8 cellular contexts compared by ENCODE assay signal in genomic region chr21:39349211-39350093, GRCh38. TPM values are rescaled to one million over a fixed set of nuclear protein-coding genes. Genes with fewer than 3 reads are reported as not detected.
DNase-seq lines count a peak whose midpoint lies in the region; ATAC-seq and TF ChIP-seq lines count a peak whose summit lies in the region.

No MANE protein-coding gene starts in this region.

- no peaks in the 10 kb centered on the region for H3F3A ChIP-seq in PC-3 (ENCODE audit: low read length, unreplicated experiment)

- peaks cover 51% of the 10 kb centered on the region for H3K79me2 ChIP-seq in PC-3 (ENCODE audit: low read length)

- H3K4me1 Mint-ChIP-seq in activated T-cell treated with anti-CD3 and anti-CD28 coated beads, Interleukin-2, amount 50 U/mL, for 24 hours (ENCODE audit: low read depth), result peaks cover 40% of the 10 kb centered on the region

- BruUV-seq in PC-3 (replicated peaks; lab: Mats Ljungman, UMichigan), result TSS peak; percentile 87

- H3K9me3 ChIP-seq in PC-3 (ENCODE audit: low read length), result no peaks in the 10 kb centered on the region
- H3K9me3 ChIP-seq in muscle layer of colon (ENCODE audit: low read length), result no peaks in the 10 kb centered on the region

- peaks cover 32% of the 10 kb centered on the region for H4K20me1 ChIP-seq in PC-3 (ENCODE audit: low read length)

- peak overlapping the region; percentile 83 for H3K4me3 ChIP-seq in Jurkat, Clone E6-1 (ENCODE audit: low read length)
- H3K4me3 ChIP-seq in PC-3 (ENCODE audit: low read length), result peak overlapping the region; percentile 75
- peak overlapping the region; percentile 27 to 76 for H3K4me3 ChIP-seq in muscle layer of colon (ENCODE audit: low read depth in 1 of 2, low read length in 2 of 2)

- H3K27me3 ChIP-seq in PC-3 (ENCODE audit: low read length), result no peaks in the 10 kb centered on the region
- no peaks in the 10 kb centered on the region for H3K27me3 ChIP-seq in muscle layer of colon (ENCODE audit: control insufficient read depth in 1 of 2, insufficient read depth in 2 of 2, low read length in 2 of 2)

- peak; percentile 95 for DNase-seq in DMS153 treated with DMSO at 0.1 percent for 48 hours (lab: John Stamatoyannopoulos, UW; ENCODE audit: unreplicated experiment)
- DNase-seq in Jurkat, Clone E6-1 (ENCODE audit: low read depth, low spot score), result peak; percentile 95
- DNase-seq in PC-3, result peak; percentile 99
- peak; percentile 97 for DNase-seq in activated T-cell treated with anti-CD3 and anti-CD28 coated beads, Interleukin-2, amount 50 U/mL, for 24 hours
- peak; percentile 91 to 94 for DNase-seq in stimulated activated CD8-positive, alpha-beta memory T cell treated with anti-CD3 and anti-CD28 coated beads, Interleukin-7, amount 100 ng/mL, for 1 hour (ENCODE audit: low read depth in 2 of 2)

- H3K36me3 Mint-ChIP-seq in activated T-cell treated with anti-CD3 and anti-CD28 coated beads, Interleukin-2, amount 50 U/mL, for 24 hours (ENCODE audit: low read depth), result peaks cover 42% of the 10 kb centered on the region

- no peaks in the 10 kb centered on the region for H3K9me3 Mint-ChIP-seq in activated T-cell treated with anti-CD3 and anti-CD28 coated beads, Interleukin-2, amount 50 U/mL, for 24 hours

- H3K9ac ChIP-seq in PC-3 (ENCODE audit: low read length), result peak overlapping the region; percentile 90
- peak overlapping the region; percentile 56 for H3K9ac ChIP-seq in muscle layer of colon (ENCODE audit: low read length)

- peaks cover 25% of the 10 kb centered on the region for H3K4me1 ChIP-seq in PC-3 (ENCODE audit: insufficient read depth, low read length)
- H3K4me1 ChIP-seq in muscle layer of colon (ENCODE audit: insufficient read depth, low read length), result peaks cover 23% of the 10 kb centered on the region

- peaks cover 33% of the 10 kb centered on the region for H3K36me3 ChIP-seq in PC-3 (ENCODE audit: low read depth, low read length)
- peaks cover 8% of the 10 kb centered on the region for H3K36me3 ChIP-seq in muscle layer of colon (ENCODE audit: insufficient read depth, low read length)

- peak; percentile 85 for ATAC-seq in GM21717 (IDR thresholded peaks at IDR 0.05; ENCODE audit: unreplicated experiment)
- ATAC-seq in PC-3, result peak; percentile 88
- ATAC-seq in esophagus mucosa, result peak; percentile 96

- H3K4me2 ChIP-seq in PC-3 (ENCODE audit: low read length), result peak overlapping the region; percentile 89

- no peaks in the 10 kb centered on the region for H3K9me2 ChIP-seq in PC-3 (replicated peaks; ENCODE audit: low read length)

- POLR2A ChIA-PET in PC-3 (lab: Charles Lee; ENCODE audit: unreplicated experiment), result interaction anchor here (0.7 to 2.4 kb wide), 3 partner anchors 31 to 93 kb away, joined by 3 to 38 read pairs (median 6); a partner anchor contains a TSS

- CTCF ChIA-PET in PC-3 (lab: Charles Lee), result interaction anchor here (0.8 kb wide), 1 partner anchor 24 kb away, joined by 5 read pairs; no protein-coding TSS in a partner anchor

- H3K4me3 Mint-ChIP-seq in activated T-cell treated with anti-CD3 and anti-CD28 coated beads, Interleukin-2, amount 50 U/mL, for 24 hours, result peak overlapping the region; percentile 98

- TF ChIP-seq CTCF in PC-3 (conservative IDR thresholded peaks at IDR 0.05; ENCODE audit: low read depth, low read length), result no peak

- peaks cover 3% of the 10 kb centered on the region for H3K27me3 Mint-ChIP-seq in activated T-cell treated with anti-CD3 and anti-CD28 coated beads, Interleukin-2, amount 50 U/mL, for 24 hours

- H3K27ac Mint-ChIP-seq in activated T-cell treated with anti-CD3 and anti-CD28 coated beads, Interleukin-2, amount 50 U/mL, for 24 hours, result peak overlapping the region; percentile 99

- peak overlapping the region; percentile 89 for H2AFZ ChIP-seq in PC-3 (ENCODE audit: low read length)

- H3K27ac ChIP-seq in PC-3 (ENCODE audit: low read length) (peak overlapping the region; percentile 85), muscle layer of colon (ENCODE audit: low read depth, low read length) (peak overlapping the region; percentile 91)

- intact Hi-C loops in PC-3 (cut with micrococcal nuclease), result loop anchor here (1.0 to 2.0 kb wide), 2 partner anchors 31 to 37 kb away; a partner anchor contains a TSS

RNA-seq across cellular contexts. Expression of gene HMGN1, which starts 0.6 kb away (rescaled TPM):
- polyA plus RNA-seq in Jurkat, Clone E6-1 (2012; ENCODE audit: insufficient read depth, insufficient read length), result 649 TPM
- total RNA-seq in PC-3 (2014; rRNA removed) (335 and 338 TPM in 2 replicates), esophagus mucosa (213 TPM)

RNA-seq across cellular contexts. Expression of gene BRWD1, which starts 36.0 kb away (rescaled TPM):
- polyA plus RNA-seq in Jurkat, Clone E6-1 (2012; ENCODE audit: insufficient read depth, insufficient read length), result 21.2 TPM
- total RNA-seq in PC-3 (2014; rRNA removed) (25.1 and 29.3 TPM in 2 replicates), esophagus mucosa (20.5 TPM)

Comparison
In these comparisons a context has a peak if more than half of its experiments do, and no peak if none do; other contexts are left out.
1. Peak in every context shown above with its lines: DNase-seq, ATAC-seq, H3K4me3 ChIP-seq and H3K27ac ChIP-seq.